In genomic region chr14:95575820-95576473, GRCh38 we compare ENCODE assay signal across 19 cellular contexts. TPM values are rescaled to one million over a fixed set of nuclear protein-coding genes. Genes with fewer than 3 reads are reported as not detected.
DNase-seq lines count a peak whose midpoint lies in the region; ATAC-seq, FAIRE-seq and TF ChIP-seq lines count a peak whose summit lies in the region.
"Had no signal": no experiment of that assay in that cellular context is flagged by ENCODE, and none has a peak within 500 bp of the region (broad histone marks: within the 10 kb centered on the region; RNA-seq: fewer than 3 reads in every experiment).

No MANE protein-coding gene starts in this region.

- peak overlapping the region; percentile 92 for H3K27ac Mint-ChIP-seq in neural progenitor cell
- no peak overlapping the region for H3K27ac Mint-ChIP-seq in activated CD4-positive, alpha-beta T cell treated with anti-CD3 and anti-CD28 coated beads, Interleukin-2, amount 10 ng/mL, durations not matched to agents 24 days and 14 days
- H3K27ac Mint-ChIP-seq: CD4-positive, CD25-positive, alpha-beta regulatory T cell had no signal

- FAIRE-seq in GM19239 (lab: Jason Lieb, UNC), result peak; percentile 91
- FAIRE-seq: G401.6 had no signal

- no peak for ATAC-seq in HG02885 (IDR thresholded peaks at IDR 0.05; ENCODE audit: poor library complexity, unreplicated experiment)
- ATAC-seq: HCT116 had no signal

- H3K27ac ChIP-seq in OCI-LY3 (ENCODE audit: low read length) (no peak overlapping the region), neural progenitor cell (peak overlapping the region; percentile 61)
- H3K27ac ChIP-seq: HL-60 had no signal

- H3K79me2 ChIP-seq in OCI-LY3 (ENCODE audit: low read length) (no peaks in the 10 kb centered on the region), neural progenitor cell (ENCODE audit: low read depth) (no peaks in the 10 kb centered on the region)

- H2AFZ ChIP-seq in OCI-LY3 (ENCODE audit: low read depth, low read length), result no peak overlapping the region
- peak overlapping the region; percentile 17 for H2AFZ ChIP-seq in neural progenitor cell (replicated peaks)

- H4K20me1 ChIP-seq in OCI-LY3 (ENCODE audit: insufficient read depth, low read length), result 0 out of 2 replicates have a peak, but pooled peaks cover 4% of the 10 kb centered on the region
- no peaks in the 10 kb centered on the region for H4K20me1 ChIP-seq in neural progenitor cell (ENCODE audit: low read depth)

- H3K4me3 Mint-ChIP-seq in neural progenitor cell, result no peak overlapping the region
- no peak overlapping the region for H3K4me3 Mint-ChIP-seq in activated CD4-positive, alpha-beta T cell treated with anti-CD3 and anti-CD28 coated beads, Interleukin-2, amount 10 ng/mL, durations not matched to agents 24 days and 14 days
- H3K4me3 Mint-ChIP-seq: CD4-positive, CD25-positive, alpha-beta regulatory T cell had no signal

- H3K9ac ChIP-seq in OCI-LY3 (ENCODE audit: low read length) (no peak overlapping the region), neural progenitor cell (no peak overlapping the region)

- peaks cover 17% of the 10 kb centered on the region for H3K4me1 Mint-ChIP-seq in neural progenitor cell
- no peaks in the 10 kb centered on the region for H3K4me1 Mint-ChIP-seq in activated CD4-positive, alpha-beta T cell treated with anti-CD3 and anti-CD28 coated beads, Interleukin-2, amount 10 ng/mL, durations not matched to agents 24 days and 14 days
- H3K4me1 Mint-ChIP-seq: CD4-positive, CD25-positive, alpha-beta regulatory T cell had no signal

- peaks cover 13% of the 10 kb centered on the region for H3F3A ChIP-seq in neural progenitor cell (ENCODE audit: low read depth)

- H3K9me3 ChIP-seq in OCI-LY3 (ENCODE audit: insufficient read depth, low read length) (no peaks in the 10 kb centered on the region), neural progenitor cell (ENCODE audit: low read depth) (no peaks in the 10 kb centered on the region)

- no peaks in the 10 kb centered on the region for H3K9me3 Mint-ChIP-seq in neural progenitor cell
- H3K9me3 Mint-ChIP-seq in activated CD4-positive, alpha-beta T cell treated with anti-CD3 and anti-CD28 coated beads, Interleukin-2, amount 10 ng/mL, durations not matched to agents 24 days and 14 days, result no peaks in the 10 kb centered on the region
- H3K9me3 Mint-ChIP-seq: CD4-positive, CD25-positive, alpha-beta regulatory T cell had no signal

- H3K27me3 Mint-ChIP-seq in neural progenitor cell (ENCODE audit: insufficient read depth, low read depth), result peaks cover 2% of the 10 kb centered on the region
- peaks cover 9% of the 10 kb centered on the region for H3K27me3 Mint-ChIP-seq in activated CD4-positive, alpha-beta T cell treated with anti-CD3 and anti-CD28 coated beads, Interleukin-2, amount 10 ng/mL, durations not matched to agents 24 days and 14 days

- H3K4me2 ChIP-seq in OCI-LY3 (ENCODE audit: low read length) (peak overlapping the region; percentile 67), neural progenitor cell (peak overlapping the region; percentile 34)

- H3K36me3 ChIP-seq in OCI-LY3 (replicated peaks; ENCODE audit: low read depth, low read length), result no peaks in the 10 kb centered on the region
- H3K36me3 ChIP-seq in neural progenitor cell, result no peaks in the 10 kb centered on the region

- H3K36me3 Mint-ChIP-seq in neural progenitor cell, result no peaks in the 10 kb centered on the region
- H3K36me3 Mint-ChIP-seq in activated CD4-positive, alpha-beta T cell treated with anti-CD3 and anti-CD28 coated beads, Interleukin-2, amount 10 ng/mL, durations not matched to agents 24 days and 14 days (ENCODE audit: low read depth), result no peaks in the 10 kb centered on the region
- H3K36me3 Mint-ChIP-seq: CD4-positive, CD25-positive, alpha-beta regulatory T cell had no signal

- H3K4me3 ChIP-seq in OCI-LY3 (ENCODE audit: low read length) (no peak overlapping the region), neural progenitor cell (no peak overlapping the region)

- intact Hi-C loops in activated CD4-positive, alpha-beta T cell treated with anti-CD3 and anti-CD28 coated beads, Interleukin-2, amount 10 ng/mL, durations not matched to agents 24 days and 14 days (cut with micrococcal nuclease), result no loop called here

- no peak for TF ChIP-seq CTCF in OCI-LY3 (IDR thresholded peaks at IDR 0.05; ENCODE audit: low read depth, low read length)
- no peak for TF ChIP-seq CTCF in neural progenitor cell (IDR thresholded peaks at IDR 0.05)

- H3K27me3 ChIP-seq in OCI-LY3 (ENCODE audit: low read depth, low read length), result peaks cover 47% of the 10 kb centered on the region
- H3K27me3 ChIP-seq in neural progenitor cell, result no peaks in the 10 kb centered on the region

- H3K4me1 ChIP-seq in OCI-LY3 (ENCODE audit: low read length), result peaks cover 37% of the 10 kb centered on the region
- H3K4me1 ChIP-seq in neural progenitor cell, result peaks cover 12% of the 10 kb centered on the region

- DNase-seq in GM19239 (ENCODE audit: insufficient read length, low spot score) (no peak), iPS DF 19.7 (ENCODE audit: low read depth, low spot score) (peak; percentile 71), neural progenitor cell (ENCODE audit: low spot score) (peak; percentile 20), SIG-M5 (lab: John Stamatoyannopoulos, UW) (no peak), LoVo (ENCODE audit: low spot score) (no peak)
- no peak for DNase-seq in activated CD4-positive, alpha-beta T cell treated with anti-CD3 and anti-CD28 coated beads, Interleukin-2, amount 10 ng/mL, durations not matched to agents 24 days and 14 days
- DNase-seq: CD4-positive, CD25-positive, alpha-beta regulatory T cell; DMS53; KG1; NCI-H1105 treated with DMSO at 0.1 percent for 48 hours; NCI-H187 treated with DMSO at 0.1 percent for 48 hours; NCI-H2171; NCI-H446 treated with DMSO at 0.1 percent for 48 hours; NCI-H774 had no signal

RNA-seq across cellular contexts. Expression of gene GLRX5, which starts 41.1 kb away (rescaled TPM):
- 71.8 and 99.9 TPM in 2 replicates for total RNA-seq in neural progenitor cell (ENCODE audit: low replicate concordance)
- 43.7 and 45.6 TPM in 2 replicates for total RNA-seq in activated CD4-positive, alpha-beta T cell treated with anti-CD3 and anti-CD28 coated beads, Interleukin-2, amount 10 ng/mL, durations not matched to agents 24 days and 14 days

RNA-seq across cellular contexts. Expression of gene SYNE3, which starts 59.5 kb away (rescaled TPM):
- total RNA-seq in neural progenitor cell (ENCODE audit: low replicate concordance), result 0.03 and 0.06 TPM in 2 replicates
- 45.2 and 46.3 TPM in 2 replicates for total RNA-seq in activated CD4-positive, alpha-beta T cell treated with anti-CD3 and anti-CD28 coated beads, Interleukin-2, amount 10 ng/mL, durations not matched to agents 24 days and 14 days

Comparison
In these comparisons a context has a peak if more than half of its experiments do, and no peak if none do; other contexts are left out.
1. DNase-seq: peak in iPS DF 19.7 (single experiment) and neural progenitor cell (single experiment); none in GM19239 (single experiment), SIG-M5 (single experiment), activated CD4-positive, alpha-beta T cell treated with anti-CD3 and anti-CD28 coated beads, Interleukin-2, amount 10 ng/mL, durations not matched to agents 24 days and 14 days (single experiment) and LoVo (single experiment).
2. RNA of gene SYNE3, which starts 59.5 kb away (total RNA-seq): 45.2 to 46.3 TPM in activated CD4-positive, alpha-beta T cell treated with anti-CD3 and anti-CD28 coated beads, Interleukin-2, amount 10 ng/mL, durations not matched to agents 24 days and 14 days; 0.03 to 0.06 TPM in neural progenitor cell; every median in the first group is over 10 times any median in the second.